ENCODE assay signal across 18 cellular contexts in genomic region chr10:61664985-61665384, GRCh38. TPM values are rescaled to one million over a fixed set of nuclear protein-coding genes. Genes with fewer than 3 reads are reported as not detected.
A peak's percentile ranks its signal among the peaks of the same experiment; 100 is the strongest.
DNase-seq lines count a peak whose midpoint lies in the region; ATAC-seq, FAIRE-seq and TF ChIP-seq lines count a peak whose summit lies in the region.
"Had no signal": no experiment of that assay in that cellular context is flagged by ENCODE, and none has a peak within 500 bp of the region (broad histone marks: within the 10 kb centered on the region; RNA-seq: fewer than 3 reads in every experiment).

No MANE protein-coding gene starts in this region.

- TF ChIP-seq POLR2A in HepG2 (IDR thresholded peaks at IDR 0.05; ENCODE audit: insufficient read depth in 1 of 2, low read depth in 2 of 2, low read length in 2 of 2) (no peak), right lobe of liver (IDR thresholded peaks at IDR 0.05) (no peak)

- H3K4me3 ChIP-seq in HepG2 (replicated peaks in 1 of 3; ENCODE audit: insufficient read depth in 1 of 3, low read depth in 2 of 3, low read length in 3 of 3): no peak overlapping the region
- no peak overlapping the region for H3K4me3 ChIP-seq in right lobe of liver
- no peak overlapping the region; a peak in 1 of 4 replicates for H3K4me3 ChIP-seq in Panc1 (ENCODE audit: low read depth in 2 of 2, low read length in 2 of 2)
- no peak overlapping the region for H3K4me3 ChIP-seq in mesendoderm (ENCODE audit: low read length)
- H3K4me3 ChIP-seq: BLaER1 had no signal

- no peak overlapping the region for H2AK5ac ChIP-seq in mesendoderm (ENCODE audit: low read length)

- TF ChIP-seq CTCF in HepG2 (CRISPR knock-in tag; IDR thresholded peaks at IDR 0.05) (no peak), right lobe of liver (IDR thresholded peaks at IDR 0.05) (no peak), Panc1 (IDR thresholded peaks at IDR 0.05) (no peak), nephron (IDR thresholded peaks at IDR 0.05; ENCODE audit: unreplicated experiment in 3 of 3) (no peak)

- no peak overlapping the region for H2BK15ac ChIP-seq in mesendoderm (replicated peaks; ENCODE audit: low read depth)

- no peak overlapping the region for H4K8ac ChIP-seq in mesendoderm (ENCODE audit: low read depth, low read length)

- H3K56ac ChIP-seq in mesendoderm (ENCODE audit: low read length): no peak overlapping the region

- H3K79me1 ChIP-seq in mesendoderm (ENCODE audit: low read length): no peaks in the 10 kb centered on the region

- H3K4me2 ChIP-seq in HepG2 (ENCODE audit: low read depth, low read length): no peak overlapping the region
- H3K4me2 ChIP-seq in mesendoderm (ENCODE audit: low read length): no peak overlapping the region
- H3K4me2 ChIP-seq: BLaER1 had no signal

- CTCF ChIA-PET in HepG2 (lab: Yijun Ruan, JAX; ENCODE audit: low intra/inter-chr PET ratio, low total read pairs): no interaction called here
- CTCF ChIA-PET in Panc1 (lab: Charles Lee): no interaction called here

- no peak for TF ChIP-seq RAD21 in HepG2 (CRISPR knock-in tag; IDR thresholded peaks at IDR 0.05)

- H3K4me1 Mint-ChIP-seq in nephron: no peaks in the 10 kb centered on the region
- no peaks in the 10 kb centered on the region for H3K4me1 Mint-ChIP-seq in activated T-cell treated with anti-CD3 and anti-CD28 coated beads, Interleukin-2, amount 50 U/mL, for 4 hours (ENCODE audit: low read depth)

- POLR2A ChIA-PET in HepG2 (lab: Yijun Ruan, JAX): no interaction called here
- POLR2A ChIA-PET in Panc1 (lab: Charles Lee): no interaction called here

- no peaks in the 10 kb centered on the region for H3K9me3 Mint-ChIP-seq in nephron
- H3K9me3 Mint-ChIP-seq in activated T-cell treated with anti-CD3 and anti-CD28 coated beads, Interleukin-2, amount 50 U/mL, for 4 hours: no peaks in the 10 kb centered on the region
- H3K9me3 Mint-ChIP-seq: H9 had no signal

- H3K4me1 ChIP-seq in HepG2 (ENCODE audit: insufficient read depth, low read length): no peaks in the 10 kb centered on the region
- H3K4me1 ChIP-seq in right lobe of liver: no peaks in the 10 kb centered on the region
- H3K4me1 ChIP-seq in Panc1 (ENCODE audit: control insufficient read depth, insufficient read depth, low read length): peaks cover 33% of the 10 kb centered on the region
- H3K4me1 ChIP-seq in mesendoderm (ENCODE audit: control insufficient read depth, low read depth, low read length): no peaks in the 10 kb centered on the region
- H3K4me1 ChIP-seq: BLaER1 had no signal

- intact Hi-C loops in HepG2 (cut with micrococcal nuclease; ENCODE audit: unreplicated experiment): no loop called here
- intact Hi-C loops in right lobe of liver (cut with DNase I): no loop called here
- intact Hi-C loops in Panc1 (cut with micrococcal nuclease; ENCODE audit: unreplicated experiment): loop anchor here (10.0 kb wide), 1 partner anchor 170 kb away; no protein-coding TSS in a partner anchor

- H3K79me2 ChIP-seq in HepG2 (ENCODE audit: insufficient read depth, low read length) (no peaks in the 10 kb centered on the region), mesendoderm (ENCODE audit: control insufficient read depth, insufficient read depth, low read length) (no peaks in the 10 kb centered on the region)

- H3K27me3 ChIP-seq in HepG2 (ENCODE audit: control insufficient read depth in 1 of 2, insufficient read depth in 2 of 2, low read length in 2 of 2): 0 out of 5 replicates have a peak, but pooled peaks cover 0 to 2% of the 10 kb centered on the region in 2 experiments
- H3K27me3 ChIP-seq in right lobe of liver: no peaks in the 10 kb centered on the region
- no peaks in the 10 kb centered on the region for H3K27me3 ChIP-seq in Panc1 (ENCODE audit: control insufficient read depth, insufficient read depth, low read length)
- no peaks in the 10 kb centered on the region for H3K27me3 ChIP-seq in mesendoderm (ENCODE audit: insufficient read depth, low read length, poor library complexity)
- H3K27me3 ChIP-seq: BLaER1 had no signal

- H3K9me3 ChIP-seq in HepG2 (ENCODE audit: low read length): no peaks in the 10 kb centered on the region
- H3K9me3 ChIP-seq in right lobe of liver: no peaks in the 10 kb centered on the region
- no peaks in the 10 kb centered on the region for H3K9me3 ChIP-seq in Panc1 (ENCODE audit: control insufficient read depth, insufficient read depth, low read depth, low read length)

- H4K20me1 ChIP-seq in HepG2 (ENCODE audit: insufficient read depth, low read length): no peaks in the 10 kb centered on the region
- H4K20me1 ChIP-seq: BLaER1 had no signal

- H3K9ac ChIP-seq in HepG2 (ENCODE audit: insufficient read depth, low read depth, low read length) (no peak overlapping the region), mesendoderm (ENCODE audit: low read length) (no peak overlapping the region)
- H3K9ac ChIP-seq: BLaER1 had no signal

- H3K27ac ChIP-seq in HepG2 (ENCODE audit: extremely low read length, insufficient read depth, low read length) (no peak overlapping the region), right lobe of liver (no peak overlapping the region), Panc1 (ENCODE audit: low read length) (peak overlapping the region; percentile 89), mesendoderm (ENCODE audit: low read depth, low read length) (no peak overlapping the region)
- H3K27ac ChIP-seq: 22Rv1, BLaER1 had no signal

- H2AFZ ChIP-seq in HepG2 (ENCODE audit: low read length): no peak overlapping the region

- H3K27ac Mint-ChIP-seq in nephron: no peak overlapping the region
- H3K27ac Mint-ChIP-seq: CD14-positive monocyte; CD4-positive, alpha-beta memory T cell; H9 had no signal

- no peaks in the 10 kb centered on the region for H3K36me3 Mint-ChIP-seq in nephron (ENCODE audit: low read depth)
- no peaks in the 10 kb centered on the region for H3K36me3 Mint-ChIP-seq in activated T-cell treated with anti-CD3 and anti-CD28 coated beads, Interleukin-2, amount 50 U/mL, for 4 hours (ENCODE audit: insufficient read depth)
- H3K36me3 Mint-ChIP-seq: CD4-positive, alpha-beta memory T cell had no signal

- H3K23ac ChIP-seq in mesendoderm (ENCODE audit: low read length): no peak overlapping the region

- BruUV-seq in HepG2 (replicated peaks; lab: Mats Ljungman, UMichigan): no TSS peak
- no TSS peak for BruUV-seq in Panc1 (replicated peaks; lab: Mats Ljungman, UMichigan)

- H3K4me3 Mint-ChIP-seq in nephron: peak overlapping the region; percentile 4 to 50 (median 13)
- no peak overlapping the region for H3K4me3 Mint-ChIP-seq in activated T-cell treated with anti-CD3 and anti-CD28 coated beads, Interleukin-2, amount 50 U/mL, for 4 hours
- H3K4me3 Mint-ChIP-seq: CD14-positive monocyte; CD4-positive, alpha-beta memory T cell; H9 had no signal

- H3K18ac ChIP-seq in mesendoderm (ENCODE audit: low read length): no peak overlapping the region

- no peak for ATAC-seq in HepG2
- ATAC-seq in right lobe of liver: no peak
- no peak for ATAC-seq in Panc1
- no peak for ATAC-seq in GM21737 (IDR thresholded peaks at IDR 0.05; ENCODE audit: unreplicated experiment)
- ATAC-seq in activated T-cell treated with anti-CD3 and anti-CD28 coated beads, Interleukin-2, amount 50 U/mL, for 4 hours: no peak

- H3K27me3 Mint-ChIP-seq in nephron (ENCODE audit: low read depth): no peaks in the 10 kb centered on the region
- peaks cover 35% of the 10 kb centered on the region for H3K27me3 Mint-ChIP-seq in activated T-cell treated with anti-CD3 and anti-CD28 coated beads, Interleukin-2, amount 50 U/mL, for 4 hours (ENCODE audit: low read depth)

- H3K4ac ChIP-seq in mesendoderm (ENCODE audit: low read depth, low read length): no peak overlapping the region

- H3K36me3 ChIP-seq in HepG2 (replicated peaks in 1 of 2; ENCODE audit: control insufficient read depth in 1 of 2, insufficient read depth in 2 of 2, low read length in 2 of 2): no peaks in the 10 kb centered on the region
- H3K36me3 ChIP-seq in right lobe of liver: no peaks in the 10 kb centered on the region
- H3K36me3 ChIP-seq in Panc1 (ENCODE audit: control insufficient read depth, insufficient read depth, low read length): no peaks in the 10 kb centered on the region
- no peaks in the 10 kb centered on the region for H3K36me3 ChIP-seq in mesendoderm (ENCODE audit: control insufficient read depth, insufficient read depth, low read length)
- H3K36me3 ChIP-seq: BLaER1 had no signal

- H2BK120ac ChIP-seq in mesendoderm (ENCODE audit: low read depth, low read length): no peak overlapping the region

- in situ Hi-C loops in HepG2 (cut with HindIII; ENCODE audit: extremely low pct_ligation_motif_present, low pct_unique_long_range_greater_than_20kb) (no loop called here), Panc1 (cut with HindIII; ENCODE audit: low pct_unique_long_range_greater_than_20kb, low sequenced_read_pairs) (no loop called here)

- DNase-seq in HepG2 (ENCODE audit: low spot score) (no peak), right lobe of liver (no peak), Panc1 (ENCODE audit: low read depth, low spot score) (no peak), mesendoderm (no peak)
- no peak for DNase-seq in activated T-cell treated with anti-CD3 and anti-CD28 coated beads, Interleukin-2, amount 50 U/mL, for 4 hours
- DNase-seq: Calu3; CD4-positive, alpha-beta memory T cell; DMS79 treated with DMSO at 0.1 percent for 48 hours; GF-D8; GOT3; H9 had no signal

- 2% methylated on average over 2 of the region's 2 CpGs for WGBS in HepG2 (ENCODE audit: low lambda C conversion rate)
- 16% methylated on average over 2 of the region's 2 CpGs for WGBS in right lobe of liver (ENCODE audit: insufficient coverage, low coverage, low lambda C conversion rate, missing lambda C conversion rate)
- WGBS in mesendoderm (ENCODE audit: extremely low coverage, insufficient coverage, low lambda C conversion rate): no CpG with 5 or more reads among the region's 2 CpGs

- H4K5ac ChIP-seq in mesendoderm (ENCODE audit: low read length): no peak overlapping the region

- H2BK5ac ChIP-seq in mesendoderm (ENCODE audit: low read length): no peak overlapping the region

- TF ChIP-seq EP300 in HepG2 (IDR thresholded peaks at IDR 0.05; ENCODE audit: low read depth in 2 of 2, low read length in 2 of 2): no peak
- no peak for TF ChIP-seq EP300 in HepG2 (CRISPR knock-in tag; IDR thresholded peaks at IDR 0.05; ENCODE audit: borderline replicate concordance)

- FAIRE-seq in HepG2 (lab: Jason Lieb, UNC): no peak
- FAIRE-seq: HTR-8/SVneo had no signal

RNA-seq across cellular contexts. Expression of gene CABCOCO1, which starts 2.3 kb away (rescaled TPM):
- total RNA-seq in HepG2 (2016; rRNA removed; fragmentation: Illumina TruSeq; extraction: Trizol): not detected in 2 replicates
- not detected in 2 replicates for total RNA-seq in HepG2 (2016; cell fraction: cytosol; rRNA removed; fragmentation: Illumina TruSeq; extraction: Trizol; ENCODE audit: low read depth)
- not detected in 2 replicates for total RNA-seq in HepG2 (2016; cell fraction: insoluble cytoplasmic fraction; rRNA removed; fragmentation: Illumina TruSeq; extraction: Trizol)
- not detected in 2 replicates for total RNA-seq in HepG2 (2016; cell fraction: membrane; rRNA removed; fragmentation: Illumina TruSeq; extraction: Trizol)
- not detected in 2 replicates for total RNA-seq in HepG2 (2016; cell fraction: nucleus; rRNA removed; fragmentation: Illumina TruSeq; extraction: Trizol)
- not detected in 2 replicates for polyA plus RNA-seq in HepG2 (2011; rRNA removed)
- polyA plus RNA-seq in HepG2 (2011; cell fraction: cytosol; rRNA removed): not detected in 2 replicates
- polyA plus RNA-seq in HepG2 (2011; cell fraction: nucleus; rRNA removed): not detected in 2 replicates
- polyA plus RNA-seq in HepG2 (2012): not detected in 2 replicates
- not detected in 2 replicates for polyA plus RNA-seq in HepG2 (2016; cell fraction: cytosol; fragmentation: Illumina TruSeq; extraction: Trizol; ENCODE audit: low read depth)
- polyA plus RNA-seq in HepG2 (2016; cell fraction: insoluble cytoplasmic fraction; fragmentation: Illumina TruSeq; extraction: Trizol; ENCODE audit: low read depth): not detected in 2 replicates
- not detected in 2 replicates for polyA plus RNA-seq in HepG2 (2016; cell fraction: membrane; fragmentation: Illumina TruSeq; extraction: Trizol; ENCODE audit: low read depth)
- polyA plus RNA-seq in HepG2 (2016; cell fraction: nucleus; fragmentation: Illumina TruSeq; extraction: Trizol; ENCODE audit: insufficient read depth, low read depth): not detected in 2 replicates
- polyA minus RNA-seq in HepG2 (2011; rRNA and poly(A)+ RNA removed; ENCODE audit: low replicate concordance): not detected in 2 replicates
- polyA minus RNA-seq in HepG2 (2011; cell fraction: cytosol; rRNA and poly(A)+ RNA removed): not detected in 2 replicates
- polyA minus RNA-seq in HepG2 (2011; cell fraction: nucleus; rRNA and poly(A)+ RNA removed): not detected in 2 replicates
- not detected for total RNA-seq in right lobe of liver
- 4.0 TPM for total RNA-seq in Panc1 (2021; ENCODE audit: unreplicated experiment)
- polyA plus RNA-seq in Panc1 (2012; ENCODE audit: insufficient read length): 2.7 TPM
- polyA plus RNA-seq in mesendoderm (2013, experiment 1 of 2): 0.08 TPM
- not detected for polyA plus RNA-seq in mesendoderm (2013, experiment 2 of 2)
- total RNA-seq in activated T-cell treated with anti-CD3 and anti-CD28 coated beads, Interleukin-2, amount 50 U/mL, for 4 hours: not detected
- total RNA-seq: A673; Calu3; CD4-positive, alpha-beta memory T cell; H9 had no signal
- polyA plus RNA-seq: CD14-positive monocyte; CD4-positive, alpha-beta memory T cell had no signal
